11 cellular contexts compared by ENCODE assay signal in the genomic region with DNA sequence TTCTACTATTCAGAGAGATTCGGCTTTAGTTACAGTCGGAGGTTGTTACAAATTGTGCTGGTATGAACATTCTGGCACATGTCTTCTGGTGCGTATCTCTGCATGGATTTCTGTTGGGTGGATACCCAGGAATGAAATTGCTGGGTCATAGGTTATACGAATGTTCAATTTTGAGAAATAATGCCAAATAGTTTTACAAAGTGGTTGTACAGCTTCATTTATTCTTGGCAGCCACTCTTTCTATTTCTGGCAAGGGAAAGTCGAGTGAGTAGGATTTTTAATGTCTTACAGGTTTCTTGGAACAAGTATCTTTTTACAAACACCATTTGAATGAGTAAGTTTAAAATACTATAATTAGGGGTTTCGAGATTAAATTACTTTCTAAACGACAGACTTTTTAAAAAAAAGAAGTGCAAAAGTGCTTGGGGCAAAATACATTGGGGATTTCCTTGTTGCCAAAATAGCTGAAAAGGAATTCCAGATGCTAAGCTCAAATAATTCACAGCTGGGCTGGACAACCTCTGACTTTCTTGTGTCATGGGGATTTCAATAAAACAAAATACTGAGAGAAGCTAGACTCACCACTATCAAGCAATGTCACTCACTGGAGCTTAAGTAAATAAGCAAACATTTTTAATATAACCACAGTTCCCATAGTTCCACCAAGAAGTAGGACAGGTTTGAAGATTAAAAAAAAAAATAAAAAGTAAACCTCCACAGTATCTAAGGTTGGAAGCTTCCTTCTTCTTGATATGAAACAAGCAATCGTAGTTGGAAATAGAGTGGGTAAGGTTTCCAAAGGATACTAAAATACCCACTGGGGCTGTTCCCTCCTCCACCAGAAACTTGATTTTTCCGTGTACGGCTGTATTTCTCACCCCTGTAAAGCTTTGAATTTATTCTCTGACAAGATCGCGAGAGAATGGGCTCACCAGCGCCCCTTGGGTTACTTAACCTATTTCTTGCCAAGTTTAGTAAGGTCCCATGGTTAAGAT. TPM values are rescaled to one million over a fixed set of nuclear protein-coding genes. Genes with fewer than 3 reads are reported as not detected.
DNase-seq lines count a peak whose midpoint lies in the region; ATAC-seq and TF ChIP-seq lines count a peak whose summit lies in the region.
"Had no signal": no experiment of that assay in that cellular context is flagged by ENCODE, and none has a peak within 500 bp of the region (broad histone marks: within the 10 kb centered on the region; RNA-seq: fewer than 3 reads in every experiment).

No MANE protein-coding gene starts in this region.

- peak; percentile 49 for ATAC-seq in Right ventricle myocardium inferior
- ATAC-seq in right cardiac atrium, result no peak
- no peak for ATAC-seq in left lobe of liver
- ATAC-seq in naive thymus-derived CD8-positive, alpha-beta T cell, result no peak
- ATAC-seq in HG02642 (IDR thresholded peaks at IDR 0.05; ENCODE audit: poor library complexity, unreplicated experiment), result no peak
- ATAC-seq: right lobe of liver had no signal

- DNase-seq in Right ventricle myocardium inferior (ENCODE audit: missing footprints) (no peak), right cardiac atrium (no peak), chondrocyte (ENCODE audit: low spot score) (no peak), right atrium auricular region (ENCODE audit: low spot score) (no peak), left lobe of liver (ENCODE audit: low spot score) (no peak), NCI-H1048 (lab: John Stamatoyannopoulos, UW) (no peak)
- no peak for DNase-seq in naive thymus-derived CD8-positive, alpha-beta T cell
- DNase-seq: NCI-H1105 treated with DMSO at 0.1 percent for 48 hours, right lobe of liver, SIG-M5 had no signal

- TF ChIP-seq CTCF in chondrocyte (IDR thresholded peaks at IDR 0.05), result peak; percentile 26
- no peak for TF ChIP-seq CTCF in right atrium auricular region (IDR thresholded peaks at IDR 0.05)

- no peak overlapping the region for H3K27ac ChIP-seq in right cardiac atrium (ENCODE audit: low read length)
- H3K27ac ChIP-seq in right atrium auricular region, result peak overlapping the region; percentile 42 to 46
- H3K27ac ChIP-seq: right lobe of liver had no signal

- peak overlapping the region; percentile 74 for H3K27ac Mint-ChIP-seq in chondrocyte (ENCODE audit: unreplicated experiment)
- no peak overlapping the region for H3K27ac Mint-ChIP-seq in naive thymus-derived CD8-positive, alpha-beta T cell

- H3K4me3 ChIP-seq in right cardiac atrium (ENCODE audit: low read length) (no peak overlapping the region), right atrium auricular region (no peak overlapping the region)
- H3K4me3 ChIP-seq: right lobe of liver had no signal

- no peak overlapping the region for H3K4me3 Mint-ChIP-seq in chondrocyte (ENCODE audit: unreplicated experiment)
- no peak overlapping the region for H3K4me3 Mint-ChIP-seq in naive thymus-derived CD8-positive, alpha-beta T cell

- H3K27me3 Mint-ChIP-seq in chondrocyte (ENCODE audit: low read depth), result no peaks in the 10 kb centered on the region
- H3K27me3 Mint-ChIP-seq in naive thymus-derived CD8-positive, alpha-beta T cell, result no peaks in the 10 kb centered on the region

- no peaks in the 10 kb centered on the region for H3K27me3 ChIP-seq in right cardiac atrium (ENCODE audit: control insufficient read depth, insufficient read depth)
- no peaks in the 10 kb centered on the region for H3K27me3 ChIP-seq in right atrium auricular region
- H3K27me3 ChIP-seq: right lobe of liver had no signal

- no peaks in the 10 kb centered on the region for H3K9me3 Mint-ChIP-seq in chondrocyte (ENCODE audit: low read depth)
- H3K9me3 Mint-ChIP-seq in naive thymus-derived CD8-positive, alpha-beta T cell, result no peaks in the 10 kb centered on the region

- no peaks in the 10 kb centered on the region for H3K36me3 Mint-ChIP-seq in chondrocyte (ENCODE audit: low read depth)
- no peaks in the 10 kb centered on the region for H3K36me3 Mint-ChIP-seq in naive thymus-derived CD8-positive, alpha-beta T cell

- POLR2A ChIA-PET in naive thymus-derived CD8-positive, alpha-beta T cell (lab: Charles Lee), result interaction anchor here (0.6 kb wide), 1 partner anchor 155 kb away, joined by 3 read pairs; no protein-coding TSS in a partner anchor

- intact Hi-C loops in Right ventricle myocardium inferior (cut with DNase I), result loop anchor here (2.0 kb wide), 1 partner anchor 28 kb away; no protein-coding TSS in a partner anchor
- intact Hi-C loops in right cardiac atrium (cut with DNase I), result no loop called here

- WGBS in right cardiac atrium, result 44% methylated on average over 13 of the region's 13 CpGs

- H3K36me3 ChIP-seq in right atrium auricular region, result no peaks in the 10 kb centered on the region
- H3K36me3 ChIP-seq: right lobe of liver had no signal

- peaks cover 26% of the 10 kb centered on the region for H3K4me1 Mint-ChIP-seq in chondrocyte (ENCODE audit: low read depth)
- no peaks in the 10 kb centered on the region for H3K4me1 Mint-ChIP-seq in naive thymus-derived CD8-positive, alpha-beta T cell

- peaks cover 5% of the 10 kb centered on the region for H3K4me1 ChIP-seq in right cardiac atrium (ENCODE audit: control insufficient read depth, insufficient read depth, low read length)
- peaks cover 0 to 40% of the 10 kb centered on the region in 2 donors for H3K4me1 ChIP-seq in right atrium auricular region

- no peaks in the 10 kb centered on the region for H3K9me3 ChIP-seq in right cardiac atrium (ENCODE audit: control insufficient read depth, low read length)
- H3K9me3 ChIP-seq in right atrium auricular region, result no peaks in the 10 kb centered on the region
- H3K9me3 ChIP-seq: right lobe of liver had no signal

RNA-seq across cellular contexts. Expression of gene GFOD1, which starts 21.6 kb away (rescaled TPM):
- total RNA-seq in Right ventricle myocardium inferior (38.8 TPM), right cardiac atrium (10 to 100 TPM; 51.0 to 81.7 (median 54.7) TPM), chondrocyte (2.0 to 3.1 TPM (median 2.1 TPM) in 3 replicates), right atrium auricular region (10 to 100 TPM; 66.2 to 96.3 TPM), left lobe of liver (9.6 TPM)
- 30.3 TPM for polyA plus RNA-seq in right cardiac atrium
- 1 to 10 TPM; 1.7 to 2.0 TPM for total RNA-seq in naive thymus-derived CD8-positive, alpha-beta T cell
- 1 to 10 TPM in 1 of 3 donors, under 1 TPM in 2; 0.08 to 1.2 (median 0.88) TPM for polyA plus RNA-seq in naive thymus-derived CD8-positive, alpha-beta T cell
